1 cellular context compared by ENCODE assay signal in the genomic region with DNA sequence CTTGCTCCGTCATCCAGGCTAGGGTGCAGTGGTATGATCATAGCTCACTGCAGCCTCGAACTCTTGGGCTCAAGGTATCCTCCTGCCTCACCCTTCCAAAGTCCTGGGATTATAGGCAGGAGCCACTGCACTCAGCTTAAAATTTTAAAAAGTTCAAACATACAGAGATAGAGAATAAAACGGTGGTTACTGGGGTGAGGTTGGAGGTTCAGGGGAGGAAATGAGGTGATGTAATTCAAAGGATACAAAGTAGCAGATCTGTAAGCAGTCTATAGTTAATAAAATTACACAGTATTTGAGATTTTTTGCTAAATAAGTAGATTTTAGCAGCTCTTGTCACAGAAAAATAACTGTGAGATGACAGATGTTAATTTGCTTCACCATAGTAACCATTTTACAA.
TF ChIP-seq lines count a peak whose summit lies in the region.

No MANE protein-coding gene starts in this region.

TF ChIP-seq in GM12878, 131 proteins besides CTCF, POLR2A, EP300 and RAD21:
- TF ChIP-seq ATF2 (IDR thresholded peaks at IDR 0.05; ENCODE audit: low read length) = no peak
- TF ChIP-seq, protein P1, sequence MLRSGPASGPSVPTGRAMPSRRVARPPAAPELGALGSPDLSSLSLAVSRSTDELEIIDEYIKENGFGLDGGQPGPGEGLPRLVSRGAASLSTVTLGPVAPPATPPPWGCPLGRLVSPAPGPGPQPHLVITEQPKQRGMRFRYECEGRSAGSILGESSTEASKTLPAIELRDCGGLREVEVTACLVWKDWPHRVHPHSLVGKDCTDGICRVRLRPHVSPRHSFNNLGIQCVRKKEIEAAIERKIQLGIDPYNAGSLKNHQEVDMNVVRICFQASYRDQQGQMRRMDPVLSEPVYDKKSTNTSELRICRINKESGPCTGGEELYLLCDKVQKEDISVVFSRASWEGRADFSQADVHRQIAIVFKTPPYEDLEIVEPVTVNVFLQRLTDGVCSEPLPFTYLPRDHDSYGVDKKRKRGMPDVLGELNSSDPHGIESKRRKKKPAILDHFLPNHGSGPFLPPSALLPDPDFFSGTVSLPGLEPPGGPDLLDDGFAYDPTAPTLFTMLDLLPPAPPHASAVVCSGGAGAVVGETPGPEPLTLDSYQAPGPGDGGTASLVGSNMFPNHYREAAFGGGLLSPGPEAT (IDR thresholded peaks at IDR 0.05; ENCODE audit: low read depth) = no peak
- no peak for TF ChIP-seq SMARCA5 (IDR thresholded peaks at IDR 0.05)
- TF ChIP-seq SUZ12 (IDR thresholded peaks at IDR 0.05; ENCODE audit: unreplicated experiment) = no peak
- TF ChIP-seq, protein P2, sequence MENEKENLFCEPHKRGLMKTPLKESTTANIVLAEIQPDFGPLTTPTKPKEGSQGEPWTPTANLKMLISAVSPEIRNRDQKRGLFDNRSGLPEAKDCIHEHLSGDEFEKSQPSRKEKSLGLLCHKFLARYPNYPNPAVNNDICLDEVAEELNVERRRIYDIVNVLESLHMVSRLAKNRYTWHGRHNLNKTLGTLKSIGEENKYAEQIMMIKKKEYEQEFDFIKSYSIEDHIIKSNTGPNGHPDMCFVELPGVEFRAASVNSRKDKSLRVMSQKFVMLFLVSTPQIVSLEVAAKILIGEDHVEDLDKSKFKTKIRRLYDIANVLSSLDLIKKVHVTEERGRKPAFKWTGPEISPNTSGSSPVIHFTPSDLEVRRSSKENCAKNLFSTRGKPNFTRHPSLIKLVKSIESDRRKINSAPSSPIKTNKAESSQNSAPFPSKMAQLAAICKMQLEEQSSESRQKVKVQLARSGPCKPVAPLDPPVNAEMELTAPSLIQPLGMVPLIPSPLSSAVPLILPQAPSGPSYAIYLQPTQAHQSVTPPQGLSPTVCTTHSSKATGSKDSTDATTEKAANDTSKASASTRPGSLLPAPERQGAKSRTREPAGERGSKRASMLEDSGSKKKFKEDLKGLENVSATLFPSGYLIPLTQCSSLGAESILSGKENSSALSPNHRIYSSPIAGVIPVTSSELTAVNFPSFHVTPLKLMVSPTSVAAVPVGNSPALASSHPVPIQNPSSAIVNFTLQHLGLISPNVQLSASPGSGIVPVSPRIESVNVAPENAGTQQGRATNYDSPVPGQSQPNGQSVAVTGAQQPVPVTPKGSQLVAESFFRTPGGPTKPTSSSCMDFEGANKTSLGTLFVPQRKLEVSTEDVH (IDR thresholded peaks at IDR 0.05; ENCODE audit: low read depth, partially characterized antibody) = no peak
- TF ChIP-seq ZBTB11 (CRISPR knock-in tag; IDR thresholded peaks at IDR 0.05) = no peak
- TF ChIP-seq SRF (IDR thresholded peaks at IDR 0.05; ENCODE audit: low read depth in 2 of 2, low read length in 2 of 2) = no peak
- no peak for TF ChIP-seq GATAD2B (conservative IDR thresholded peaks at IDR 0.05; ENCODE audit: low read depth)
- no peak for TF ChIP-seq BCL3 (IDR thresholded peaks at IDR 0.05; ENCODE audit: borderline replicate concordance, insufficient read depth, low read depth, low read length, poor library complexity, severe bottlenecking)
- no peak for TF ChIP-seq IKZF2 (IDR thresholded peaks at IDR 0.05)
- TF ChIP-seq POU2F2 (IDR thresholded peaks at IDR 0.05; ENCODE audit: borderline replicate concordance, low read depth, low read length) = no peak
- TF ChIP-seq, protein P3, sequence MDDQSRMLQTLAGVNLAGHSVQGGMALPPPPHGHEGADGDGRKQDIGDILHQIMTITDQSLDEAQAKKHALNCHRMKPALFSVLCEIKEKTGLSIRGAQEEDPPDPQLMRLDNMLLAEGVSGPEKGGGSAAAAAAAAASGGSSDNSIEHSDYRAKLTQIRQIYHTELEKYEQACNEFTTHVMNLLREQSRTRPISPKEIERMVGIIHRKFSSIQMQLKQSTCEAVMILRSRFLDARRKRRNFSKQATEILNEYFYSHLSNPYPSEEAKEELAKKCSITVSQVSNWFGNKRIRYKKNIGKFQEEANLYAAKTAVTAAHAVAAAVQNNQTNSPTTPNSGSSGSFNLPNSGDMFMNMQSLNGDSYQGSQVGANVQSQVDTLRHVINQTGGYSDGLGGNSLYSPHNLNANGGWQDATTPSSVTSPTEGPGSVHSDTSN (IDR thresholded peaks at IDR 0.05; ENCODE audit: insufficient replicate concordance, low read depth, low read length) = no peak
- no peak for TF ChIP-seq NR2C1 (IDR thresholded peaks at IDR 0.05)
- TF ChIP-seq BHLHE40 (IDR thresholded peaks at IDR 0.05; ENCODE audit: borderline replicate concordance in 1 of 2, low read depth in 2 of 2, low read length in 1 of 2) = no peak
- no peak for TF ChIP-seq IRF3 (IDR thresholded peaks at IDR 0.05)
- TF ChIP-seq FOXM1 (IDR thresholded peaks at IDR 0.05; ENCODE audit: low read depth, low read length) = no peak
- no peak for TF ChIP-seq RUNX3 (IDR thresholded peaks at IDR 0.05; ENCODE audit: low read length)
- TF ChIP-seq, protein P4, sequence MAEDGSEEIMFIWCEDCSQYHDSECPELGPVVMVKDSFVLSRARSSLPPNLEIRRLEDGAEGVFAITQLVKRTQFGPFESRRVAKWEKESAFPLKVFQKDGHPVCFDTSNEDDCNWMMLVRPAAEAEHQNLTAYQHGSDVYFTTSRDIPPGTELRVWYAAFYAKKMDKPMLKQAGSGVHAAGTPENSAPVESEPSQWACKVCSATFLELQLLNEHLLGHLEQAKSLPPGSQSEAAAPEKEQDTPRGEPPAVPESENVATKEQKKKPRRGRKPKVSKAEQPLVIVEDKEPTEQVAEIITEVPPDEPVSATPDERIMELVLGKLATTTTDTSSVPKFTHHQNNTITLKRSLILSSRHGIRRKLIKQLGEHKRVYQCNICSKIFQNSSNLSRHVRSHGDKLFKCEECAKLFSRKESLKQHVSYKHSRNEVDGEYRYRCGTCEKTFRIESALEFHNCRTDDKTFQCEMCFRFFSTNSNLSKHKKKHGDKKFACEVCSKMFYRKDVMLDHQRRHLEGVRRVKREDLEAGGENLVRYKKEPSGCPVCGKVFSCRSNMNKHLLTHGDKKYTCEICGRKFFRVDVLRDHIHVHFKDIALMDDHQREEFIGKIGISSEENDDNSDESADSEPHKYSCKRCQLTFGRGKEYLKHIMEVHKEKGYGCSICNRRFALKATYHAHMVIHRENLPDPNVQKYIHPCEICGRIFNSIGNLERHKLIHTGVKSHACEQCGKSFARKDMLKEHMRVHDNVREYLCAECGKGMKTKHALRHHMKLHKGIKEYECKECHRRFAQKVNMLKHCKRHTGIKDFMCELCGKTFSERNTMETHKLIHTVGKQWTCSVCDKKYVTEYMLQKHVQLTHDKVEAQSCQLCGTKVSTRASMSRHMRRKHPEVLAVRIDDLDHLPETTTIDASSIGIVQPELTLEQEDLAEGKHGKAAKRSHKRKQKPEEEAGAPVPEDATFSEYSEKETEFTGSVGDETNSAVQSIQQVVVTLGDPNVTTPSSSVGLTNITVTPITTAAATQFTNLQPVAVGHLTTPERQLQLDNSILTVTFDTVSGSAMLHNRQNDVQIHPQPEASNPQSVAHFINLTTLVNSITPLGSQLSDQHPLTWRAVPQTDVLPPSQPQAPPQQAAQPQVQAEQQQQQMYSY (CRISPR knock-in tag; IDR thresholded peaks at IDR 0.05) = no peak
- no peak for TF ChIP-seq ZBTB40 (IDR thresholded peaks at IDR 0.05; ENCODE audit: borderline replicate concordance)
TF ChIP-seq in GM12878: peak in this region for 0.
